In genomic region chr17:80468222-80468621, GRCh38 we compare ENCODE assay signal across 1 cellular context.
TF ChIP-seq lines count a peak whose summit lies in the region.

No MANE protein-coding gene starts in this region.

TF ChIP-seq in SK-N-SH treated with all-trans-retinoic acid at 6 μM for 48 hours, 23 proteins besides CTCF, POLR2A, EP300 and RAD21 (continued from another document):
- TF ChIP-seq PATZ1 (CRISPR knock-in tag; IDR thresholded peaks at IDR 0.05; ENCODE audit: borderline replicate concordance) (no peak), ZFP30 (CRISPR knock-in tag; IDR thresholded peaks at IDR 0.05) (no peak), ZC3H10 (CRISPR knock-in tag; IDR thresholded peaks at IDR 0.05) (no peak), CSRNP3 (CRISPR knock-in tag; IDR thresholded peaks at IDR 0.05) (no peak), TOX (CRISPR knock-in tag; IDR thresholded peaks at IDR 0.05; ENCODE audit: borderline replicate concordance) (no peak), GLIS3 (CRISPR knock-in tag; IDR thresholded peaks at IDR 0.05) (no peak), ZNF8 (CRISPR knock-in tag; IDR thresholded peaks at IDR 0.05) (no peak), ZNF70 (CRISPR knock-in tag; IDR thresholded peaks at IDR 0.05) (no peak), ESRRG (CRISPR knock-in tag; IDR thresholded peaks at IDR 0.05) (no peak), POU6F1 (CRISPR knock-in tag; IDR thresholded peaks at IDR 0.05; ENCODE audit: borderline replicate concordance, low read depth) (no peak), ZFP3 (CRISPR knock-in tag; IDR thresholded peaks at IDR 0.05) (no peak), ZNF565 (CRISPR knock-in tag; conservative IDR thresholded peaks at IDR 0.05; ENCODE audit: low read depth) (no peak)
